Comparison of ENCODE assay signal across 8 cellular contexts in genomic region chr1:225923381-225923691, GRCh38. TPM values are rescaled to one million over a fixed set of nuclear protein-coding genes. Genes with fewer than 3 reads are reported as not detected.
DNase-seq lines count a peak whose midpoint lies in the region; ATAC-seq lines count a peak whose summit lies in the region.

No MANE protein-coding gene starts in this region.

- H3K27me3 Mint-ChIP-seq in naive B cell = no peaks in the 10 kb centered on the region

- peaks cover 20 to 21% of the 10 kb centered on the region in 2 donors for H3K4me1 ChIP-seq in duodenal mucosa (ENCODE audit: control insufficient read depth in 1 of 2, insufficient read depth in 2 of 2, low read length in 2 of 2)

- peak overlapping the region; percentile 91 to 98 for H3K9ac ChIP-seq in duodenal mucosa (ENCODE audit: low read depth in 1 of 2, low read length in 2 of 2)

- H3K9me3 ChIP-seq in KOPT-K1 (ENCODE audit: insufficient read depth, low read length, poor library complexity, severe bottlenecking) = no peaks in the 10 kb centered on the region
- no peaks in the 10 kb centered on the region for H3K9me3 ChIP-seq in duodenal mucosa (ENCODE audit: control insufficient read depth in 1 of 2, low read length in 2 of 2)

- H3K27me3 ChIP-seq in duodenal mucosa (ENCODE audit: control insufficient read depth in 1 of 2, insufficient read depth in 2 of 2, low read length in 2 of 2) = no peaks in the 10 kb centered on the region

- H3K27ac ChIP-seq in KOPT-K1 (ENCODE audit: low read depth, low read length, poor library complexity, severe bottlenecking) (peak overlapping the region; percentile 91), duodenal mucosa (ENCODE audit: low read depth, low read length) (no peak overlapping the region)

- no peaks in the 10 kb centered on the region for H3K9me3 Mint-ChIP-seq in naive B cell

- no peak for ATAC-seq in naive B cell (ENCODE audit: low read depth in 2 of 2)

- peak overlapping the region in 5 of 6 donors; percentile 86 to 97 (median 95) for H3K27ac Mint-ChIP-seq in naive B cell

- H3K4me3 ChIP-seq in duodenal mucosa (ENCODE audit: low read depth in 1 of 2, low read length in 2 of 2) = peak overlapping the region; percentile 96 to 97

- H3K4me3 Mint-ChIP-seq in naive B cell = peak overlapping the region; percentile 94 to 98 (median 96)

- H3K36me3 Mint-ChIP-seq in naive B cell = no peaks in the 10 kb centered on the region

- DNase-seq in AG08396 (ENCODE audit: low spot score) = peak; percentile 46
- no peak for DNase-seq in naive B cell
- no peak for DNase-seq in dermis blood vessel endothelial cell
- no peak for DNase-seq in NCI-H526 treated with DMSO at 0.1 percent for 48 hours (lab: John Stamatoyannopoulos, UW)
- DNase-seq in NCI-H2171 (lab: John Stamatoyannopoulos, UW) = no peak
- no peak for DNase-seq in NCI-H187 treated with DMSO at 0.1 percent for 48 hours (lab: John Stamatoyannopoulos, UW)

- peaks cover 8 to 33% (median 21%) of the 10 kb centered on the region in 3 donors for H3K4me1 Mint-ChIP-seq in naive B cell

- H3K36me3 ChIP-seq in KOPT-K1 (ENCODE audit: insufficient read depth, low read length) (peaks cover 46% of the 10 kb centered on the region), duodenal mucosa (ENCODE audit: control insufficient read depth in 1 of 2, insufficient read depth in 2 of 2, low read length in 2 of 2) (peaks cover 11 to 19% of the 10 kb centered on the region in 2 donors)

RNA-seq across cellular contexts. Expression of gene PYCR2, which starts 0.7 kb away (rescaled TPM):
- 10 to 100 TPM; 57.5 to 96.5 (median 68.7) TPM for polyA plus RNA-seq in naive B cell (ENCODE audit: low read depth in 6 of 6)
- total RNA-seq in dermis blood vessel endothelial cell = 35.7 and 41.1 TPM in 2 replicates

RNA-seq across cellular contexts. Expression of gene LEFTY2, which starts 17.7 kb away (rescaled TPM):
- not detected for polyA plus RNA-seq in naive B cell (ENCODE audit: low read depth in 6 of 6)
- under 0.01 TPM in 1 of 2 replicates, not detected in the other for total RNA-seq in dermis blood vessel endothelial cell

RNA-seq across cellular contexts. Expression of gene LEFTY1, which starts 34.4 kb away (rescaled TPM):
- polyA plus RNA-seq in naive B cell (ENCODE audit: low read depth in 6 of 6) = not detected
- total RNA-seq in dermis blood vessel endothelial cell = 0.19 TPM in 1 of 2 replicates, not detected in the other

RNA-seq across cellular contexts. Expression of gene TMEM63A, which starts 41.2 kb away (rescaled TPM):
- 10 to 100 TPM; 10.6 to 38.5 (median 20.0) TPM for polyA plus RNA-seq in naive B cell (ENCODE audit: low read depth in 6 of 6)
- total RNA-seq in dermis blood vessel endothelial cell = 12.4 and 15.0 TPM in 2 replicates
